9 cellular contexts compared by ENCODE assay signal in genomic region chr16:2531371-2531695, GRCh38. TPM values are rescaled to one million over a fixed set of nuclear protein-coding genes. Genes with fewer than 3 reads are reported as not detected.
A peak's percentile ranks its signal among the peaks of the same experiment; 100 is the strongest.
DNase-seq lines count a peak whose midpoint lies in the region; ATAC-seq and TF ChIP-seq lines count a peak whose summit lies in the region.
"Had no signal": no experiment of that assay in that cellular context is flagged by ENCODE, and none has a peak within 500 bp of the region (broad histone marks: within the 10 kb centered on the region; RNA-seq: fewer than 3 reads in every experiment).

CEMP1 (minus strand) TSS chr16:2531408; CDS start chr16:2531073, 335 bp downstream.

- H3K9me3 Mint-ChIP-seq in T-cell, result no peaks in the 10 kb centered on the region

- in situ Hi-C loops in HAP-1 (cut with MboI; ENCODE audit: low sequenced_read_pairs), result no loop called here

- DNase-seq in HAP-1 (ENCODE audit: low spot score in 2 of 2), result no peak
- no peak for DNase-seq in T-cell
- DNase-seq in foreskin keratinocyte, result no peak
- DNase-seq in DMS153 (lab: John Stamatoyannopoulos, UW), result no peak
- DNase-seq in activated CD4-positive, alpha-beta T cell treated with anti-CD3 and anti-CD28 coated beads for 4 hours, result no peak
- DNase-seq in NCI-H446 treated with DMSO at 0.1 percent for 48 hours (lab: John Stamatoyannopoulos, UW), result no peak

- CTCF ChIA-PET in T-cell (lab: Charles Lee), result interaction anchor here (0.6 to 0.7 kb wide), 2 partner anchors 491 to 1432 kb away, joined by 3 to 4 read pairs; no protein-coding TSS in a partner anchor

- peak within 1 kb of the TSS; percentile 93 to 97 (median 96) for H3K4me3 Mint-ChIP-seq in T-cell

- H3K27ac ChIP-seq in foreskin keratinocyte, result peak within 1 kb of the TSS; percentile 30

- H3K27me3 ChIP-seq in HAP-1 (ENCODE audit: low read depth) (no peaks in the 10 kb centered on the region), foreskin keratinocyte (no peaks in the 10 kb centered on the region), skeletal muscle satellite cell (ENCODE audit: control insufficient read depth, insufficient read depth, low read length) (no peaks in the 10 kb centered on the region)

- H3K36me3 Mint-ChIP-seq in T-cell, result peaks cover 2% of the 10 kb centered on the region

- H3K4me1 ChIP-seq in HAP-1 (peaks cover 10% of the 10 kb centered on the region), foreskin keratinocyte (no peaks in the 10 kb centered on the region), skeletal muscle satellite cell (ENCODE audit: control insufficient read depth, insufficient read depth, low read length) (peaks cover 28% of the 10 kb centered on the region)

- peak within 1 kb of the TSS; percentile 98 for H3K27ac Mint-ChIP-seq in T-cell

- H3K4me2 ChIP-seq in skeletal muscle satellite cell (ENCODE audit: low read length), result peak within 1 kb of the TSS; percentile 89

- POLR2A ChIA-PET in T-cell (lab: Charles Lee), result interaction anchor here (0.6 to 2.8 kb wide), 3 partner anchors 11 to 15 kb away, joined by 3 to 31 read pairs (median 7); partner anchors contain the start of gene AMDHD2 (in 2 of the 2)

- peaks cover 16 to 20% (median 19%) of the 10 kb centered on the region in 3 donors for H3K4me1 Mint-ChIP-seq in T-cell

- peak within 1 kb of the TSS; percentile 77 for H3K9ac ChIP-seq in skeletal muscle satellite cell (ENCODE audit: low read depth, low read length)

- no peaks in the 10 kb centered on the region for H3K27me3 Mint-ChIP-seq in T-cell

- H3K4me3 ChIP-seq in HAP-1 (peak within 1 kb of the TSS; percentile 37), skeletal muscle satellite cell (ENCODE audit: low read length) (peak within 1 kb of the TSS; percentile 71)

- H3K36me3 ChIP-seq in HAP-1 (replicated peaks) (peaks cover 17% of the 10 kb centered on the region), skeletal muscle satellite cell (ENCODE audit: insufficient read depth, low read length) (peaks cover 34% of the 10 kb centered on the region)

- ATAC-seq in T-cell (replicated peaks in 1 of 4), result peak in 3 of 4 experiments; percentile 2 to 6 (median 6)
- no peak for ATAC-seq in foreskin keratinocyte
- no peak for ATAC-seq in HG03175 (IDR thresholded peaks at IDR 0.05; ENCODE audit: unreplicated experiment)

- H3K9me3 ChIP-seq in HAP-1 (no peaks in the 10 kb centered on the region), skeletal muscle satellite cell (replicated peaks; ENCODE audit: low read length) (no peaks in the 10 kb centered on the region)

- TF ChIP-seq CTCF in foreskin keratinocyte (conservative IDR thresholded peaks at IDR 0.05), result no peak

RNA-seq across cellular contexts. Expression of gene CEMP1, which starts in this region (rescaled TPM):
- total RNA-seq in T-cell (1 to 10 TPM in 3 of 5 donors, under 1 TPM in 1, not detected in 1; 0.26 to 3.1 (median 1.1) TPM), foreskin keratinocyte (not detected in 2 replicates)
- polyA plus RNA-seq in foreskin keratinocyte, result not detected in 2 replicates
- total RNA-seq in skeletal muscle satellite cell (2012; rRNA removed), result not detected in 2 replicates
- total RNA-seq: activated CD8-positive, alpha-beta memory T cell treated with anti-CD3 and anti-CD28 coated beads for 36 hours had no signal

Comparison
In these comparisons a context has a peak if more than half of its experiments do, and no peak if none do; other contexts are left out.
1. ATAC-seq: peak in T-cell (3 of 4); none in foreskin keratinocyte (single experiment) and HG03175 (single experiment).